Comparison of ENCODE assay signal across 26 cellular contexts in genomic region chr10:60082341-60083038, GRCh38.
A peak's percentile ranks its signal among the peaks of the same experiment; 100 is the strongest.
DNase-seq lines count a peak whose midpoint lies in the region; ATAC-seq and TF ChIP-seq lines count a peak whose summit lies in the region.
"Had no signal": no experiment of that assay in that cellular context is flagged by ENCODE, and none has a peak within 500 bp of the region (broad histone marks: within the 10 kb centered on the region; RNA-seq: fewer than 3 reads in every experiment).

No MANE protein-coding gene starts in this region.

- DNase-seq in NCI-H2107 treated with DMSO at 0.1 percent for 48 hours (lab: John Stamatoyannopoulos, UW; ENCODE audit: unreplicated experiment): peak; percentile 2
- DNase-seq in NCI-H2107 (lab: John Stamatoyannopoulos, UW): no peak
- DNase-seq in adipocyte (ENCODE audit: low read depth): no peak
- DNase-seq in fibroblast of the aortic adventitia (ENCODE audit: low read depth): peak; percentile 9
- no peak for DNase-seq in ecto neural progenitor cell (ENCODE audit: low spot score)
- no peak for DNase-seq in activated T-cell treated with anti-CD3 and anti-CD28 coated beads for 4 hours
- DNase-seq in kidney glomerular epithelial cell (lab: John Stamatoyannopoulos, UW): no peak
- DNase-seq: activated CD4-positive, alpha-beta T cell treated with anti-CD3 and anti-CD28 coated beads, Interleukin-2, amount 50 U/mL, for 48 hours; activated CD4-positive, CD25-positive, alpha-beta regulatory T cell; activated CD8-positive, alpha-beta memory T cell treated with anti-CD3 and anti-CD28 coated beads, Interleukin-2, amount 50 U/mL, for 4 hours; activated naive CD8-positive, alpha-beta T cell treated with anti-CD3 and anti-CD28 coated beads for 36 hours; body of pancreas; cerebellar nuclear complex; DMS53; effector CD4-positive, alpha-beta T cell; erythroblast; immature natural killer cell; NCI-H1092; PC-9; SHP77; sigmoid colon; stimulated activated CD4-positive, alpha-beta T cell treated with anti-CD3 and anti-CD28 coated beads, Interleukin-15, amount 100 ng/mL, for 24 hours; SW 1271; tibial artery had no signal

- no peaks in the 10 kb centered on the region for H3K36me3 ChIP-seq in adipocyte (ENCODE audit: control insufficient read depth, insufficient read depth, low read length, severe bottlenecking)
- H3K36me3 ChIP-seq: neural progenitor cell, tibial artery had no signal

- H3K9ac ChIP-seq in adipocyte (ENCODE audit: low read length): no peak overlapping the region
- H3K9ac ChIP-seq: neural progenitor cell had no signal

- H3K9me3 ChIP-seq in adipocyte (ENCODE audit: control insufficient read depth, low read length): no peaks in the 10 kb centered on the region
- H3K9me3 ChIP-seq: body of pancreas, sigmoid colon, tibial artery had no signal

- no peak for ATAC-seq in HG03442 (IDR thresholded peaks at IDR 0.05; ENCODE audit: unreplicated experiment)
- ATAC-seq: body of pancreas had no signal

- TF ChIP-seq CTCF in fibroblast of the aortic adventitia (IDR thresholded peaks at IDR 0.05; ENCODE audit: insufficient read depth, low read length): no peak

- H3K4me1 ChIP-seq in adipocyte (ENCODE audit: control insufficient read depth, insufficient read depth, low read length): no peaks in the 10 kb centered on the region
- H3K4me1 ChIP-seq: body of pancreas, sigmoid colon had no signal

- H3K4me3 ChIP-seq in adipocyte (ENCODE audit: low read length) (peak overlapping the region; percentile 36), fibroblast of the aortic adventitia (ENCODE audit: low read depth, low read length) (no peak overlapping the region)
- H3K4me3 ChIP-seq: body of pancreas, neural progenitor cell, PC-9, sigmoid colon had no signal

- H3K27me3 ChIP-seq in adipocyte (replicated peaks; ENCODE audit: control insufficient read depth, insufficient read depth, low read length): no peaks in the 10 kb centered on the region
- H3K27me3 ChIP-seq: body of pancreas, neural progenitor cell, sigmoid colon, tibial artery had no signal

Comparison
In these comparisons a context has a peak if more than half of its experiments do, and no peak if none do; other contexts are left out.
1. DNase-seq: peak in NCI-H2107 treated with DMSO at 0.1 percent for 48 hours (single experiment) and fibroblast of the aortic adventitia (single experiment); none in NCI-H2107 (single experiment), adipocyte (single experiment), ecto neural progenitor cell (single experiment), activated T-cell treated with anti-CD3 and anti-CD28 coated beads for 4 hours (single experiment) and kidney glomerular epithelial cell (single experiment).